ENCODE assay signal across 8 cellular contexts in the genomic region with DNA sequence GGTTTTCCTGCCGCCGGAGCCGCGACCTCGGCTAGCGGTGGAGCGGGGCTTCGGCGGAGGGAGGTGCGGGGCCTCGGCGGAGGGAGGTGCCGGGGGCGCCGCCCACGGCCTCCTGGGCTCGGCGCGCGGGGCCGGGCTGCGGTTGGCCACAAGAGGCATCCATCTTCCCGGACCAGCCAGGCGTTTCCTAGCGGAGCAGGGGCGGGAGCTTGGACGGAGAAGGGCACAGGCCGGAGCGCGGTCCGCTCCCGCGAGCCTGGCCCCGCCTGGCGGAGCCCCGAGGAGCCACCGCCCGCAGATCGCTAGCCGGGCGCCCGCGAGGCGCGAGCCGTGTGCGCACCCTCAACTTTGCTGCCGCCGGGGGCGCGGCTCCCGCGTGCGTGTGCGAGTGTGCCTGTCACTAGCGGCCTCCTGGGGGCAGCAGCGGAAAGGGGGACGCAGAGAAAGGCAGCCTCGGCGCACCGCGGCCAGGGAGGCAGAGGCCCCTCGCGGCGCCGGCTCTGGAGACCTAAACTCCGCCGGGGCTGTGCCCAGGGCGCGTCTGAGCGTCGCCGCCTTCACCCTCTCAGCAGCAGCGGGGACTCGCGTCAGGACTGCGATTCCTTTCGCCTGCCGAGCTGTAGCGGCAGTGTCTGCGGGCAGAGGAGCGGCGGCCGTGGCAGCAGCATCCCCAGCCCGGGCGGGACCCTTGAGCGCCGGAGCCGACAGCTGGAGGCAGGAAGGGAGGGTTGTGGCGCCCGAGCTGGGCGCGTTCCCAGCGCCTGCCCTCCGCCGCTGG. TPM values are rescaled to one million over a fixed set of nuclear protein-coding genes. Genes with fewer than 3 reads are reported as not detected.
DNase-seq lines count a peak whose midpoint lies in the region; ATAC-seq and TF ChIP-seq lines count a peak whose summit lies in the region.

No MANE protein-coding gene starts in this region.

- no peaks in the 10 kb centered on the region for H3K4me1 ChIP-seq in colonic mucosa

- peak overlapping the region; percentile 67 for H3K4me3 ChIP-seq in colonic mucosa

- intact Hi-C loops in colonic mucosa (cut with DNase I) (loop anchor here (2.0 to 10.0 kb wide), 3 partner anchors 91 to 337 kb away; no protein-coding TSS in a partner anchor), left colon (cut with DNase I, micrococcal nuclease) (no loop called here)

- H3K27ac ChIP-seq in colonic mucosa = peak overlapping the region; percentile 78

- H3K36me3 ChIP-seq in colonic mucosa = no peaks in the 10 kb centered on the region

- H3K27me3 ChIP-seq in colonic mucosa = no peaks in the 10 kb centered on the region

- no peaks in the 10 kb centered on the region for H3K9me3 ChIP-seq in colonic mucosa

- peak overlapping the region; percentile 95 for H3K9ac ChIP-seq in colonic mucosa (ENCODE audit: low read depth in 2 of 2, low read length in 2 of 2)

- TF ChIP-seq CTCF in AG09319 (IDR thresholded peaks at IDR 0.05; ENCODE audit: low read depth, low read length) (peak; percentile 75), colonic mucosa (IDR thresholded peaks at IDR 0.05) (peak; percentile 91)

- DNase-seq in AG09319 (ENCODE audit: extremely low read depth, low read depth) = peak; percentile 94
- DNase-seq in NCI-H446 (lab: John Stamatoyannopoulos, UW) = peak; percentile 82 to 94
- peak; percentile 69 for DNase-seq in activated CD4-positive, alpha-beta T cell treated with anti-CD3 and anti-CD28 coated beads for 4 hours
- peak; percentile 92 for DNase-seq in colonic mucosa
- peak; percentile 85 to 91 for DNase-seq in left colon
- peak; percentile 42 to 65 (median 61) for DNase-seq in stimulated activated CD4-positive, alpha-beta T cell treated with anti-CD3 and anti-CD28 coated beads, Interleukin-1b, Interleukin-23, amount 100 ng/mL, for 24 hours (ENCODE audit: low read depth in 4 of 4, low spot score in 1 of 4)

- ATAC-seq in GM19023 (IDR thresholded peaks at IDR 0.05; ENCODE audit: unreplicated experiment) (peak; percentile 95), HG03280 (IDR thresholded peaks at IDR 0.05; ENCODE audit: unreplicated experiment) (peak; percentile 97), left colon (peak; percentile 86)

RNA-seq across cellular contexts. Expression of gene SRGAP1, which starts 0.7 kb away (rescaled TPM):
- total RNA-seq in colonic mucosa (1 to 10 TPM; 8.7 to 9.8 TPM), left colon (10 to 100 TPM; 18.6 to 22.7 TPM)

Comparison
In these comparisons a context has a peak if more than half of its experiments do, and no peak if none do; other contexts are left out.
1. Peak in every context shown above with its lines: DNase-seq, ATAC-seq, H3K4me3 ChIP-seq and H3K27ac ChIP-seq.